1 cellular context compared by ENCODE assay signal in genomic region chr6:124977067-124977908, GRCh38.
A peak's percentile ranks its signal among the peaks of the same experiment; 100 is the strongest.
TF ChIP-seq lines count a peak whose summit lies in the region.

No MANE protein-coding gene starts in this region.

TF ChIP-seq in K562, 482 proteins besides CTCF, POLR2A, EP300 and RAD21 (continued from another document):
- TF ChIP-seq ZNF175 (CRISPR knock-in tag; IDR thresholded peaks at IDR 0.05; ENCODE audit: low read depth) (peak; percentile 55), ZBTB8A (IDR thresholded peaks at IDR 0.05; ENCODE audit: partially characterized antibody) (no peak), ZNF23 (CRISPR knock-in tag; IDR thresholded peaks at IDR 0.05) (no peak), TAF9B (IDR thresholded peaks at IDR 0.05; ENCODE audit: partially characterized antibody) (no peak), KAT2B (IDR thresholded peaks at IDR 0.05; ENCODE audit: low read depth, low read length) (no peak), C11orf30 (IDR thresholded peaks at IDR 0.05; ENCODE audit: low read depth) (peak; percentile 47; the same call in 1 of the 2 replicates), SMAD1 (IDR thresholded peaks at IDR 0.05; ENCODE audit: low read depth, low read length, partially characterized antibody) (no peak), AFF1 (IDR thresholded peaks at IDR 0.05; ENCODE audit: low read depth in 1 of 2, partially characterized antibody in 2 of 2) (no peak), ZNF395 (CRISPR knock-in tag; IDR thresholded peaks at IDR 0.05) (no peak), ESRRA (IDR thresholded peaks at IDR 0.05; ENCODE audit: borderline replicate concordance, low read depth) (peak; percentile 74), AFF4 (CRISPR knock-in tag; IDR thresholded peaks at IDR 0.05) (no peak), MAFG (tag; conservative IDR thresholded peaks at IDR 0.05) (peak; percentile 44; the same call in 1 of the 2 replicates), NR2C2 (CRISPR knock-in tag; IDR thresholded peaks at IDR 0.05) (no peak), NR2C2 (tag; IDR thresholded peaks at IDR 0.05) (peak; percentile 47; the same call in 1 of the 2 replicates), TRIM24 (IDR thresholded peaks at IDR 0.05) (no peak), TAL1 (IDR thresholded peaks at IDR 0.05) (no peak), CC2D1A (IDR thresholded peaks at IDR 0.05) (no peak), NR2C1 (IDR thresholded peaks at IDR 0.05) (no peak), NR2C1 (tag; IDR thresholded peaks at IDR 0.05) (peak; percentile 78), KDM1A (IDR thresholded peaks at IDR 0.05) (peak; percentile 23 to 28; a peak in 1 of 4 replicates), POLR2G (IDR thresholded peaks at IDR 0.05; ENCODE audit: low read depth, low read length) (no peak), ETV6 (IDR thresholded peaks at IDR 0.05; ENCODE audit: borderline replicate concordance in 1 of 2, low read depth in 2 of 2, low read length in 1 of 2) (no peak), ETV6 (CRISPR knock-in tag; IDR thresholded peaks at IDR 0.05; ENCODE audit: borderline replicate concordance) (no peak), GATAD2B (IDR thresholded peaks at IDR 0.05; ENCODE audit: borderline replicate concordance) (no peak), TSHZ1 (CRISPR knock-in tag; IDR thresholded peaks at IDR 0.05) (no peak), ZNF146 (CRISPR knock-in tag; IDR thresholded peaks at IDR 0.05; ENCODE audit: unreplicated experiment) (no peak), GATAD2A (IDR thresholded peaks at IDR 0.05) (no peak), E2F5 (CRISPR knock-in tag; IDR thresholded peaks at IDR 0.05) (no peak), ZNF316 (IDR thresholded peaks at IDR 0.05) (peak; percentile 61), CBX5 (IDR thresholded peaks at IDR 0.05; ENCODE audit: borderline replicate concordance, low read depth) (no peak), ZFPM2 (CRISPR knock-in tag; IDR thresholded peaks at IDR 0.05) (no peak), PYGO2 (tag; IDR thresholded peaks at IDR 0.05) (no peak), ZNF444 (CRISPR knock-in tag; IDR thresholded peaks at IDR 0.05) (no peak), MEIS2 (IDR thresholded peaks at IDR 0.05; ENCODE audit: partially characterized antibody) (peak; percentile 89), ZNF644 (tag; IDR thresholded peaks at IDR 0.05; ENCODE audit: low read depth) (no peak), CBFA2T3 (IDR thresholded peaks at IDR 0.05) (peak; percentile 40), PBX2 (CRISPR knock-in tag; IDR thresholded peaks at IDR 0.05; ENCODE audit: low read depth) (no peak), PBX2 (tag; conservative IDR thresholded peaks at IDR 0.05; ENCODE audit: low read depth) (peak; percentile 93), CBX2 (IDR thresholded peaks at IDR 0.05; ENCODE audit: insufficient read depth, low read length, poor library complexity, severe bottlenecking) (no peak), BCL6 (CRISPR knock-in tag; IDR thresholded peaks at IDR 0.05) (no peak)
